ENCODE assay signal across 21 cellular contexts in genomic region chr3:29697989-29698388, GRCh38.
DNase-seq lines count a peak whose midpoint lies in the region; ATAC-seq and TF ChIP-seq lines count a peak whose summit lies in the region.
"Had no signal": no experiment of that assay in that cellular context is flagged by ENCODE, and none has a peak within 500 bp of the region (broad histone marks: within the 10 kb centered on the region; RNA-seq: fewer than 3 reads in every experiment).

No MANE protein-coding gene starts in this region.

- H3K4me1 Mint-ChIP-seq in osteocyte (ENCODE audit: unreplicated experiment) (peaks cover 54% of the 10 kb centered on the region), T-helper 17 cell (no peaks in the 10 kb centered on the region)
- H3K4me1 Mint-ChIP-seq: activated CD4-positive, alpha-beta T cell treated with anti-CD3 and anti-CD28 coated beads, Interleukin-2, amount 10 ng/mL, durations not matched to agents 24 days and 14 days; B cell had no signal

- no peak for ATAC-seq in T-helper 17 cell
- ATAC-seq: foreskin keratinocyte, left colon, right cardiac atrium had no signal

- H3K27me3 Mint-ChIP-seq in osteocyte (ENCODE audit: unreplicated experiment) (no peaks in the 10 kb centered on the region), T-helper 17 cell (no peaks in the 10 kb centered on the region)
- H3K27me3 Mint-ChIP-seq: B cell had no signal

- no peaks in the 10 kb centered on the region for H3K9me3 ChIP-seq in T-helper 17 cell (ENCODE audit: control insufficient read depth, low read length, poor library complexity, severe bottlenecking)
- H3K9me3 ChIP-seq: colonic mucosa had no signal

- H3K4me3 Mint-ChIP-seq in osteocyte (ENCODE audit: unreplicated experiment): no peak overlapping the region
- no peak overlapping the region for H3K4me3 Mint-ChIP-seq in T-helper 17 cell
- H3K4me3 Mint-ChIP-seq: activated CD4-positive, alpha-beta T cell treated with anti-CD3 and anti-CD28 coated beads, Interleukin-2, amount 10 ng/mL, durations not matched to agents 24 days and 14 days; B cell; stimulated activated naive CD8-positive, alpha-beta T cell treated with anti-CD3 and anti-CD28 coated beads, Interleukin-15, Interleukin-2, amounts not matched to agents 100 ng/mL and 50 ng/mL, for 24 hours had no signal

- H3K27ac Mint-ChIP-seq in osteocyte (ENCODE audit: unreplicated experiment) (peak overlapping the region; percentile 78), T-helper 17 cell (no peak overlapping the region)
- H3K27ac Mint-ChIP-seq: activated CD4-positive, alpha-beta T cell treated with anti-CD3 and anti-CD28 coated beads, Interleukin-2, amount 10 ng/mL, durations not matched to agents 24 days and 14 days; B cell; stimulated activated naive CD8-positive, alpha-beta T cell treated with anti-CD3 and anti-CD28 coated beads, Interleukin-15, Interleukin-2, amounts not matched to agents 100 ng/mL and 50 ng/mL, for 24 hours had no signal

- no peak for TF ChIP-seq CTCF in choroid plexus epithelial cell (conservative IDR thresholded peaks at IDR 0.05; ENCODE audit: low read depth, low read length)
- no peak for TF ChIP-seq CTCF in osteocyte (IDR thresholded peaks at IDR 0.05)

- H3K9me3 Mint-ChIP-seq in osteocyte (ENCODE audit: unreplicated experiment): peaks cover 7% of the 10 kb centered on the region

- peak; percentile 14 for DNase-seq in AG20443 (ENCODE audit: low spot score)
- peak; percentile 61 for DNase-seq in M059J (ENCODE audit: low read depth)
- peak; percentile 52 for DNase-seq in choroid plexus epithelial cell (ENCODE audit: low read depth)
- DNase-seq in osteocyte (ENCODE audit: extremely low spot score, unreplicated experiment): no peak
- DNase-seq in mucosa of gallbladder (ENCODE audit: low spot score): no peak
- no peak for DNase-seq in iPS-NIHi11 (ENCODE audit: low spot score)
- DNase-seq in NCI-H748 treated with DMSO at 0.1 percent for 48 hours (lab: John Stamatoyannopoulos, UW): no peak
- DNase-seq in T-helper 17 cell: no peak
- DNase-seq: activated CD4-positive, alpha-beta T cell treated with anti-CD3 and anti-CD28 coated beads, Interleukin-2, amount 10 ng/mL, durations not matched to agents 24 days and 14 days; activated CD8-positive, alpha-beta memory T cell treated with anti-CD3 and anti-CD28 coated beads, Interleukin-2, amount 50 U/mL, for 48 hours; activated gamma-delta T cell treated with Interleukin-2 at 50 U/mL for 16 hours; anterior cingulate cortex; colonic mucosa; foreskin keratinocyte; GDM1; Karpas-422; left colon; NCI-H1417 treated with DMSO at 0.1 percent for 48 hours; right cardiac atrium had no signal

- H3K36me3 Mint-ChIP-seq in osteocyte (ENCODE audit: unreplicated experiment) (peaks cover 15% of the 10 kb centered on the region), T-helper 17 cell (ENCODE audit: low read depth) (no peaks in the 10 kb centered on the region)

- no peak overlapping the region for H3K4me3 ChIP-seq in choroid plexus epithelial cell (ENCODE audit: low read depth, low read length)
- H3K4me3 ChIP-seq: colonic mucosa had no signal

Comparison
In these comparisons a context has a peak if more than half of its experiments do, and no peak if none do; other contexts are left out.
1. DNase-seq: peak in AG20443 (single experiment), M059J (single experiment) and choroid plexus epithelial cell (single experiment); none in osteocyte (single experiment), mucosa of gallbladder (single experiment), iPS-NIHi11 (single experiment), NCI-H748 treated with DMSO at 0.1 percent for 48 hours (single experiment) and T-helper 17 cell (0 of 3).